In the genomic region with DNA sequence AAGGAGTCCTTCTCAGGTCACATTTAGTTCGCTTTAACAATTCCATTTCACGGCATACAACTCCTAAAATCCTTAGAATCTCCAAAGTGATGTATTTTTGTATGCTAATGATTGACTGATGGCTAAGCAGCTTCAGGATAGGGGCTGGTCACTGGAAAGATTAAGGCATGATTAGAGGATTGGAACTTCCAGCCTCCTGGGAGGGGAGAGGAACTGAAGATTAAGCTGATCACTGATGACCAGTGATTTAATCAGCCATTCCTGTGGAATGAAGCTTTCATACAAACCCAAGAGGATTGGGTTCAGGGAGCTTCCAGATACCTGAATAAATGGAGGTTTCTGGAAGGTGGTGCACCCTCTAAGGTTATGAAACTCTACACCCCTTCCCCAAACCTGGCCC, we compare ENCODE assay signal across 20 cellular contexts.
"Had no signal": no experiment of that assay in that cellular context is flagged by ENCODE, and none has a peak within 500 bp of the region (broad histone marks: within the 10 kb centered on the region; RNA-seq: fewer than 3 reads in every experiment).

No MANE protein-coding gene starts in this region.

- H3K9me3 ChIP-seq: MG63, Peyer's patch, SJCRH30 had no signal

- H3K27me3 ChIP-seq: Peyer's patch, SJCRH30 had no signal

- H3K4me1 ChIP-seq: Peyer's patch, SJCRH30 had no signal

- H3K4me2 ChIP-seq: PC-9 had no signal

- H3K27ac ChIP-seq: PC-9, Peyer's patch, SJCRH30 had no signal

- H3K36me3 ChIP-seq: MG63, Peyer's patch, SJCRH30 had no signal

- H3K4me3 ChIP-seq: MG63, PC-9, Peyer's patch, SJCRH30 had no signal

- H2AFZ ChIP-seq: PC-9 had no signal

- DNase-seq: Karpas-422, MG63, NCI-H1092, NCI-H1105 treated with DMSO at 0.1 percent for 48 hours, NCI-H1417 treated with DMSO at 0.1 percent for 48 hours, NCI-H146, NCI-H1694 treated with DMSO at 0.1 percent for 48 hours, NCI-H1930, NCI-H2081, NCI-H2107, NCI-H2227 treated with DMSO at 0.1 percent for 48 hours, NCI-H524, NCI-H526 treated with DMSO at 0.1 percent for 48 hours, NCI-H748 treated with DMSO at 0.1 percent for 48 hours, PC-9, Peyer's patch, SHP77 treated with DMSO at 0.1 percent for 48 hours, SJCRH30 had no signal

- ATAC-seq: HepG2, Right ventricle myocardium inferior had no signal
